Comparison of ENCODE assay signal across 1 cellular context in the genomic region with DNA sequence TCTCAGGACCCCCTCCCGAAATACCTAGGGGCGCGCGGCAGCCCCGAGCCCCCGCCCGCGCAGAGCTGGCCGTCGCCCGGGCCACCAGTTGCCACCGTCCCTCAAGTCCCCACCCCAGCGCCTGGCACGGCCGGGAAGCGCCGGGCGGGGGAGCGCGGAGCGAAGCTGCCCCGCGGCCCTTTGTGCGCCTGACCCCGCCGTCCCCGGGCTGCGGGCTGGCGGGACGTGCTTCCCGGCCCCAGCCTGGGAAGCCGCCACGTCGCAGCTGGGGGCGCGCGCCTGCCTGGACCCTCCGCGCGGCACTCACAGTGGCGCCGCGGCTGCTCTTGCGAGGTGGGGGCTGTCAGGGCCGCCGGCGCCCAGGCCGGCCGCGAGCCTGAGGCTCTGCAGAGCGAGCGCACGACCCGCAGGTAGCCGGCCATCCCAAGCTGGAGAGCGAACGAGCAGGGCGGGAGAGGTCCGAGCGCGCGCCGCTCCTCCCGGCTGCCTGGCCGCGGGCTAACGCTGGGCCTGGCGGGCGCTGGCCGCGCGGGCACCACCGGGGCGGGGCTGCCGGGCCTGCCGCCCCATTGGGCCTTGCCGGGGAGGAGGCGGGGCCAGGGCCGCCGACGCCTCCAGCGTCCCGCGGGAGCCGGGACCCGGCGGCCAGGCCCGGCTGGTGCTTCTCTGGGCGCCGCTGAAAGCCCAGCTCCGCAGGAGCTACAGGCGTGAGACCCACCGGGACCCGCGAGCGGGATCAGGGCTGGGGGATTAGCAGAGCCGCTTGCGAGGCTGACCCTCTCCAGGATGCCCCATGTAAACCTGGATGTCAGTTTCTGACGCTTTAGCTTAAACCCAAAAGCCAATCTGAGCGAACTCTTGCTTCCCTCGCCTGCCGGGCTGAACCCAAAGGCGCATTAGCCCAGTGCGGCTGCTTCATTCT.
TF ChIP-seq lines count a peak whose summit lies in the region.

Gene IDH2 (minus strand): TSS at position 500 of the 922 bp plus-strand sequence. CDS start 78 bp downstream, at position 422.

TF ChIP-seq in H1, 55 proteins besides CTCF, POLR2A, EP300 and RAD21:
- 0 out of 4 replicates have a peak, but pooled peaks of 1 of the 2 experiments have one; percentile 35 for TF ChIP-seq HDAC2 (IDR thresholded peaks at IDR 0.05; ENCODE audit: borderline replicate concordance in 1 of 2, low read depth in 2 of 2, low read length in 2 of 2)
- peak; percentile 81 for TF ChIP-seq PHF8 (conservative IDR thresholded peaks at IDR 0.05; ENCODE audit: low read depth, low read length)
- TF ChIP-seq TCF12 (IDR thresholded peaks at IDR 0.05; ENCODE audit: low read depth, low read length) = 0 out of 2 replicates have a peak, but pooled peaks have one; percentile 15
- no peak for TF ChIP-seq SP2 (IDR thresholded peaks at IDR 0.05; ENCODE audit: low read length)
- TF ChIP-seq YY1 (IDR thresholded peaks at IDR 0.05; ENCODE audit: low read depth, low read length) = no peak
- TF ChIP-seq, protein P1, sequence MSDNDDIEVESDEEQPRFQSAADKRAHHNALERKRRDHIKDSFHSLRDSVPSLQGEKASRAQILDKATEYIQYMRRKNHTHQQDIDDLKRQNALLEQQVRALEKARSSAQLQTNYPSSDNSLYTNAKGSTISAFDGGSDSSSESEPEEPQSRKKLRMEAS (IDR thresholded peaks at IDR 0.05) = no peak; the same call in none of the 2 replicates
- no peak for TF ChIP-seq CHD2 (IDR thresholded peaks at IDR 0.05; ENCODE audit: low read length)
- no peak for TF ChIP-seq SAP30 (IDR thresholded peaks at IDR 0.05; ENCODE audit: insufficient read depth, insufficient replicate concordance, low read length)
- TF ChIP-seq RXRA (IDR thresholded peaks at IDR 0.05; ENCODE audit: insufficient read depth, low read depth, low read length) = no peak
- peak; percentile 90 for TF ChIP-seq POLR2AphosphoS5 (IDR thresholded peaks at IDR 0.05; ENCODE audit: low read depth, low read length)
- no peak for TF ChIP-seq SUZ12 (IDR thresholded peaks at IDR 0.05; ENCODE audit: low read length)
- TF ChIP-seq RNF2 (IDR thresholded peaks at IDR 0.05; ENCODE audit: borderline replicate concordance, low read depth, low read length, missing control alignments, poor library complexity, severe bottlenecking) = no peak
- no peak for TF ChIP-seq SRF (IDR thresholded peaks at IDR 0.05; ENCODE audit: low read depth, low read length)
- TF ChIP-seq TAF1 (IDR thresholded peaks at IDR 0.05; ENCODE audit: low read depth, low read length) = peak; percentile 83
- no peak for TF ChIP-seq SIN3A (conservative IDR thresholded peaks at IDR 0.05 in 1 of 2, IDR thresholded peaks at IDR 0.05 in 1 of 2; ENCODE audit: low read depth in 1 of 2, low read length in 2 of 2)
- TF ChIP-seq CHD1 (IDR thresholded peaks at IDR 0.05; ENCODE audit: low read depth, low read length) = no peak
- TF ChIP-seq TAF7 (optimal IDR thresholded peaks at IDR 0.05; ENCODE audit: borderline replicate concordance, low read depth, low read length) = peak; percentile 88
- no peak for TF ChIP-seq ATF3 (IDR thresholded peaks at IDR 0.05; ENCODE audit: insufficient read depth, low read depth, low read length)
- TF ChIP-seq EGR1 (IDR thresholded peaks at IDR 0.05; ENCODE audit: borderline replicate concordance, low read depth, low read length) = no peak
- peak; percentile 82 for TF ChIP-seq KDM4A (IDR thresholded peaks at IDR 0.05; ENCODE audit: low read depth, low read length, severe bottlenecking)
